8 cellular contexts compared by ENCODE assay signal in genomic region chr3:67018105-67018788, GRCh38. TPM values are rescaled to one million over a fixed set of nuclear protein-coding genes. Genes with fewer than 3 reads are reported as not detected.
DNase-seq lines count a peak whose midpoint lies in the region; ATAC-seq and TF ChIP-seq lines count a peak whose summit lies in the region.

No MANE protein-coding gene starts in this region.

- CTCF ChIA-PET in CD4-positive, alpha-beta T cell (lab: Charles Lee): no interaction called here

- POLR2A ChIA-PET in CD4-positive, alpha-beta T cell (lab: Charles Lee): interaction anchor here (0.7 kb wide), 1 partner anchor 20 kb away, joined by 3 read pairs; the partner anchor contains the start of gene KBTBD8

- no peaks in the 10 kb centered on the region for H3K9me3 Mint-ChIP-seq in CD4-positive, alpha-beta T cell

- no peaks in the 10 kb centered on the region for H3K27me3 Mint-ChIP-seq in CD4-positive, alpha-beta T cell

- H3K4me3 ChIP-seq in GM06990 (replicated peaks; ENCODE audit: low read depth, low read length) (no peak overlapping the region), Peyer's patch (peak overlapping the region in 1 of 4 donors; percentile 4)

- H3K27me3 ChIP-seq in GM06990 (replicated peaks; ENCODE audit: control insufficient read depth, insufficient read depth, low read length): no peaks in the 10 kb centered on the region
- H3K27me3 ChIP-seq in Peyer's patch: no peaks in the 10 kb centered on the region
- no peaks in the 10 kb centered on the region for H3K27me3 ChIP-seq in CD4-positive, alpha-beta T cell (ENCODE audit: control insufficient read depth, insufficient read depth, low read length)

- no peak overlapping the region for H3K4me3 Mint-ChIP-seq in CD4-positive, alpha-beta T cell

- peaks cover 0 to 17% (median 4%) of the 10 kb centered on the region in 4 donors for H3K4me1 ChIP-seq in Peyer's patch

- no peaks in the 10 kb centered on the region for H3K36me3 Mint-ChIP-seq in CD4-positive, alpha-beta T cell (ENCODE audit: low read depth)

- DNase-seq in GM06990 (ENCODE audit: extremely low read depth, insufficient read length) (peak; percentile 54), Peyer's patch (peak; percentile 40 to 76 (median 61)), left lobe of liver (ENCODE audit: low spot score) (no peak), AML-193 (lab: John Stamatoyannopoulos, UW) (no peak)
- DNase-seq in activated CD4-positive, CD25-positive, alpha-beta regulatory T cell treated with anti-CD3 and anti-CD28 coated beads, Interleukin-2, amount 50 U/mL, for 72 hours: no peak
- no peak for DNase-seq in CD4-positive, alpha-beta T cell

- peaks cover 25% of the 10 kb centered on the region for H3K4me1 Mint-ChIP-seq in CD4-positive, alpha-beta T cell (ENCODE audit: low read depth)

- H3K27ac Mint-ChIP-seq in CD4-positive, alpha-beta T cell: no peak overlapping the region

- H3K27ac ChIP-seq in Peyer's patch: peak overlapping the region in 1 of 4 donors; percentile 57
- H3K27ac ChIP-seq in CD4-positive, alpha-beta T cell (ENCODE audit: low read depth, low read length): no peak overlapping the region

- H3K36me3 ChIP-seq in GM06990 (ENCODE audit: control insufficient read depth, insufficient read depth, low read length) (no peaks in the 10 kb centered on the region), Peyer's patch (no peaks in the 10 kb centered on the region)

- ATAC-seq in GM21619 (IDR thresholded peaks at IDR 0.05; ENCODE audit: unreplicated experiment): peak; percentile 43
- ATAC-seq in left lobe of liver: peak; percentile 34
- no peak for ATAC-seq in GM18858 (IDR thresholded peaks at IDR 0.05; ENCODE audit: unreplicated experiment)
- ATAC-seq in CD4-positive, alpha-beta T cell (ENCODE audit: poor library complexity): no peak

- no peak for TF ChIP-seq CTCF in GM06990 (IDR thresholded peaks at IDR 0.05; ENCODE audit: insufficient read depth, low read length, poor library complexity, severe bottlenecking)
- TF ChIP-seq CTCF in Peyer's patch (IDR thresholded peaks at IDR 0.05): no peak
- no peak for TF ChIP-seq CTCF in CD4-positive, alpha-beta T cell (IDR thresholded peaks at IDR 0.05)

- no peaks in the 10 kb centered on the region for H3K9me3 ChIP-seq in Peyer's patch
- H3K9me3 ChIP-seq in CD4-positive, alpha-beta T cell (ENCODE audit: control insufficient read depth, low read length): no peaks in the 10 kb centered on the region

- intact Hi-C loops in CD4-positive, alpha-beta T cell (cut with DNase I, micrococcal nuclease): no loop called here

- TF ChIP-seq POLR2A in Peyer's patch (IDR thresholded peaks at IDR 0.05): no peak

RNA-seq across cellular contexts. Expression of gene KBTBD8, which starts 20.1 kb away (rescaled TPM):
- total RNA-seq in Peyer's patch (1 to 10 TPM; 1.1 to 7.0 (median 3.7) TPM), left lobe of liver (1.5 TPM)
- 1 to 10 TPM; 7.1 to 7.7 TPM for total RNA-seq in CD4-positive, alpha-beta T cell

Comparison
In these comparisons a context has a peak if more than half of its experiments do, and no peak if none do; other contexts are left out.
1. DNase-seq: peak in GM06990 (single experiment) and Peyer's patch (3 of 3); none in left lobe of liver (single experiment), activated CD4-positive, CD25-positive, alpha-beta regulatory T cell treated with anti-CD3 and anti-CD28 coated beads, Interleukin-2, amount 50 U/mL, for 72 hours (single experiment), AML-193 (0 of 2) and CD4-positive, alpha-beta T cell (0 of 10).
2. ATAC-seq: peak in GM21619 (single experiment) and left lobe of liver (single experiment); none in GM18858 (single experiment) and CD4-positive, alpha-beta T cell (single experiment).